Comparison of ENCODE assay signal across 12 cellular contexts in genomic region chr3:158352551-158352950, GRCh38.
DNase-seq lines count a peak whose midpoint lies in the region; ATAC-seq, FAIRE-seq and TF ChIP-seq lines count a peak whose summit lies in the region.
"Had no signal": no experiment of that assay in that cellular context is flagged by ENCODE, and none has a peak within 500 bp of the region (broad histone marks: within the 10 kb centered on the region; RNA-seq: fewer than 3 reads in every experiment).

No MANE protein-coding gene starts in this region.

- TF ChIP-seq CTCF in KMS-11 (conservative IDR thresholded peaks at IDR 0.05; ENCODE audit: low read depth, low read length) (no peak), GM12878 (IDR thresholded peaks at IDR 0.05 in 2 of 3, conservative IDR thresholded peaks at IDR 0.05 in 1 of 3; ENCODE audit: control insufficient read depth in 2 of 3, extremely low read depth in 1 of 3, insufficient read depth in 1 of 3, low read depth in 3 of 3, low read length in 3 of 3) (no peak)
- TF ChIP-seq CTCF in CD4-positive, alpha-beta T cell (IDR thresholded peaks at IDR 0.05), result no peak

- H3K27me3 Mint-ChIP-seq in CD4-positive, alpha-beta T cell, result no peaks in the 10 kb centered on the region

- no peaks in the 10 kb centered on the region for H3K36me3 ChIP-seq in KMS-11 (ENCODE audit: insufficient read depth)
- no peaks in the 10 kb centered on the region for H3K36me3 ChIP-seq in GM12878 (ENCODE audit: control insufficient read depth in 2 of 2, insufficient read depth in 2 of 2, low read length in 1 of 2)
- H3K36me3 ChIP-seq: ascending aorta had no signal

- H3K9me3 Mint-ChIP-seq in CD4-positive, alpha-beta T cell, result no peaks in the 10 kb centered on the region

- H3K9ac ChIP-seq in KMS-11 (no peak overlapping the region), GM12878 (ENCODE audit: control insufficient read depth, insufficient read depth, low read length) (no peak overlapping the region)

- peak overlapping the region; percentile 18 for H3K4me2 ChIP-seq in KMS-11
- H3K4me2 ChIP-seq in GM12878 (ENCODE audit: control insufficient read depth, insufficient read depth), result 0 out of 2 replicates have a peak overlapping the region, but pooled peaks have one; percentile 42

- RAD21 ChIA-PET in GM12878 (lab: Charles Lee; ENCODE audit: unreplicated experiment), result no interaction called here

- intact Hi-C loops in GM12878 (cut with micrococcal nuclease; ENCODE audit: unreplicated experiment), result no loop called here
- intact Hi-C loops in CD4-positive, alpha-beta T cell (cut with DNase I, micrococcal nuclease), result no loop called here

- 70% methylated on average over 4 of the region's 4 CpGs for WGBS in GM12878 (ENCODE audit: insufficient coverage, insufficient replicate concordance, low lambda C conversion rate, missing lambda C conversion rate)

- no TSS peak for BruUV-seq in GM12878 (replicated peaks; lab: Mats Ljungman, UMichigan)

- H3K9me3 ChIP-seq in GM12878 (replicated peaks; ENCODE audit: control insufficient read depth, insufficient read depth, low read length), result no peaks in the 10 kb centered on the region; the same call in 1 of the 3 replicates
- no peaks in the 10 kb centered on the region for H3K9me3 ChIP-seq in CD4-positive, alpha-beta T cell (ENCODE audit: control insufficient read depth, low read length)
- H3K9me3 ChIP-seq: ascending aorta had no signal

- H3K27ac ChIP-seq in KMS-11 (peak overlapping the region; percentile 74), GM12878 (ENCODE audit: control insufficient read depth, insufficient read depth) (no peak overlapping the region)
- no peak overlapping the region for H3K27ac ChIP-seq in CD4-positive, alpha-beta T cell (ENCODE audit: low read depth, low read length)
- H3K27ac ChIP-seq: ascending aorta had no signal

- ATAC-seq in GM21717 (IDR thresholded peaks at IDR 0.05; ENCODE audit: unreplicated experiment) (peak; percentile 59), GM12878 (peak; percentile 52)
- no peak for ATAC-seq in CD4-positive, alpha-beta T cell (ENCODE audit: poor library complexity)
- ATAC-seq: HCT116 had no signal

- in situ Hi-C loops in GM12878 (cut with MboI), result no loop called here

- POLR2A ChIA-PET in GM12878 (lab: Charles Lee), result no interaction called here
- POLR2A ChIA-PET in CD4-positive, alpha-beta T cell (lab: Charles Lee), result no interaction called here

- FAIRE-seq in GM12878 (lab: Jason Lieb, UNC), result peak; percentile 75

- H3K36me3 Mint-ChIP-seq in CD4-positive, alpha-beta T cell (ENCODE audit: low read depth), result no peaks in the 10 kb centered on the region

- SMC1A ChIA-PET in GM12878 (lab: Charles Lee; ENCODE audit: uncharacterized antibody, unreplicated experiment), result interaction anchor here (1.2 kb wide), 1 partner anchor 9 kb away, joined by 3 read pairs; no protein-coding TSS in a partner anchor

- no peak overlapping the region for H2AFZ ChIP-seq in KMS-11 (ENCODE audit: low read depth)
- no peak overlapping the region for H2AFZ ChIP-seq in GM12878 (ENCODE audit: control insufficient read depth, low read depth, low read length)

- H3K4me3 ChIP-seq in KMS-11 (IDR thresholded peaks at IDR 0.05; ENCODE audit: insufficient read depth, low read depth, low read length) (peak overlapping the region; percentile 75), GM12878 (no peak overlapping the region)
- H3K4me3 ChIP-seq: ascending aorta had no signal

- H3K27ac Mint-ChIP-seq in CD4-positive, alpha-beta T cell, result no peak overlapping the region

- peaks cover 74% of the 10 kb centered on the region for H3K4me1 ChIP-seq in KMS-11 (ENCODE audit: low read depth, poor library complexity, severe bottlenecking)
- peaks cover 19% of the 10 kb centered on the region for H3K4me1 ChIP-seq in GM12878 (ENCODE audit: control insufficient read depth, insufficient read depth, low read length)
- H3K4me1 ChIP-seq: ascending aorta had no signal

- H3K27me3 ChIP-seq in KMS-11 (ENCODE audit: insufficient read depth, low read depth) (no peaks in the 10 kb centered on the region), GM12878 (replicated peaks in 1 of 2; ENCODE audit: control insufficient read depth in 2 of 2, insufficient read depth in 2 of 2, low read length in 1 of 2) (no peaks in the 10 kb centered on the region)
- H3K27me3 ChIP-seq in CD4-positive, alpha-beta T cell (ENCODE audit: control insufficient read depth, insufficient read depth, low read length), result no peaks in the 10 kb centered on the region
- H3K27me3 ChIP-seq: ascending aorta had no signal

- CTCF ChIA-PET in GM12878 (lab: Yijun Ruan, JAX), result interaction anchor here (0.6 to 1.9 kb wide), 2 partner anchors 68 to 82 kb away, joined by 3 to 5 read pairs; no protein-coding TSS in a partner anchor
- CTCF ChIA-PET in CD4-positive, alpha-beta T cell (lab: Charles Lee), result no interaction called here

- H3K4me3 Mint-ChIP-seq in CD4-positive, alpha-beta T cell, result no peak overlapping the region

- no peaks in the 10 kb centered on the region for H4K20me1 ChIP-seq in KMS-11 (ENCODE audit: insufficient read depth)
- H4K20me1 ChIP-seq in GM12878 (ENCODE audit: control insufficient read depth, insufficient read depth), result no peaks in the 10 kb centered on the region

- TF ChIP-seq POLR2A in GM12878 (IDR thresholded peaks at IDR 0.05; ENCODE audit: low read depth, low read length), result no peak

- peaks cover 19% of the 10 kb centered on the region; the same call in 1 of the 2 replicates for H3K79me2 ChIP-seq in KMS-11 (ENCODE audit: insufficient read depth, low read depth)
- no peaks in the 10 kb centered on the region for H3K79me2 ChIP-seq in GM12878 (ENCODE audit: control insufficient read depth, insufficient read depth, low read length)

- peak; percentile 99 for DNase-seq in AML-193 (lab: John Stamatoyannopoulos, UW)
- no peak for DNase-seq in GM12878 (ENCODE audit: low read depth, low spot score)
- DNase-seq in H4 (ENCODE audit: low spot score), result no peak
- DNase-seq in CD4-positive, alpha-beta T cell, result no peak
- no peak for DNase-seq in NCI-H526 treated with DMSO at 0.1 percent for 48 hours (lab: John Stamatoyannopoulos, UW)
- no peak for DNase-seq in stimulated activated CD4-positive, alpha-beta T cell treated with anti-CD3 and anti-CD28 coated beads, Interleukin-15, amount 100 ng/mL, for 24 hours
- DNase-seq: activated CD4-positive, alpha-beta T cell treated with anti-CD3 and anti-CD28 coated beads, Interleukin-2, amount 50 U/mL, for 4 hours; stimulated activated naive CD4-positive, alpha-beta T cell treated with Interleukin-2 at 50 U/mL for 16 hours had no signal

- TF ChIP-seq RAD21 in GM12878 (IDR thresholded peaks at IDR 0.05; ENCODE audit: insufficient read depth, low read depth, low read length), result no peak

- H3K4me1 Mint-ChIP-seq in CD4-positive, alpha-beta T cell (ENCODE audit: low read depth), result no peaks in the 10 kb centered on the region

- TF ChIP-seq EP300 in GM12878 (IDR thresholded peaks at IDR 0.05; ENCODE audit: borderline replicate concordance in 1 of 2, control insufficient read depth in 1 of 2, low read depth in 2 of 2, low read length in 2 of 2), result no peak

TF ChIP-seq in GM12878, 131 proteins besides CTCF, POLR2A, EP300 and RAD21:
- TF ChIP-seq BCL11A (IDR thresholded peaks at IDR 0.05; ENCODE audit: low read depth, low read length), result no peak
- TF ChIP-seq RUNX3 (IDR thresholded peaks at IDR 0.05; ENCODE audit: low read length), result peak; percentile 76
- TF ChIP-seq, protein P1, sequence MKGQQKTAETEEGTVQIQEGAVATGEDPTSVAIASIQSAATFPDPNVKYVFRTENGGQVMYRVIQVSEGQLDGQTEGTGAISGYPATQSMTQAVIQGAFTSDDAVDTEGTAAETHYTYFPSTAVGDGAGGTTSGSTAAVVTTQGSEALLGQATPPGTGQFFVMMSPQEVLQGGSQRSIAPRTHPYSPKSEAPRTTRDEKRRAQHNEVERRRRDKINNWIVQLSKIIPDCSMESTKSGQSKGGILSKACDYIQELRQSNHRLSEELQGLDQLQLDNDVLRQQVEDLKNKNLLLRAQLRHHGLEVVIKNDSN (IDR thresholded peaks at IDR 0.05; ENCODE audit: borderline replicate concordance, extremely low read length, insufficient read depth, low read depth, low read length), result no peak
- TF ChIP-seq CREB1 (IDR thresholded peaks at IDR 0.05; ENCODE audit: low read depth), result 0 out of 2 replicates have a peak, but pooled peaks have one; percentile 21
- TF ChIP-seq NR2C2 (IDR thresholded peaks at IDR 0.05; ENCODE audit: borderline replicate concordance, control insufficient read depth, insufficient read length, low read depth), result no peak
- TF ChIP-seq MTA2 (IDR thresholded peaks at IDR 0.05; ENCODE audit: low read depth), result no peak
- TF ChIP-seq CBX5 (IDR thresholded peaks at IDR 0.05; ENCODE audit: low read depth), result peak; percentile 22; the same call in 1 of the 2 replicates
- TF ChIP-seq, protein P2, sequence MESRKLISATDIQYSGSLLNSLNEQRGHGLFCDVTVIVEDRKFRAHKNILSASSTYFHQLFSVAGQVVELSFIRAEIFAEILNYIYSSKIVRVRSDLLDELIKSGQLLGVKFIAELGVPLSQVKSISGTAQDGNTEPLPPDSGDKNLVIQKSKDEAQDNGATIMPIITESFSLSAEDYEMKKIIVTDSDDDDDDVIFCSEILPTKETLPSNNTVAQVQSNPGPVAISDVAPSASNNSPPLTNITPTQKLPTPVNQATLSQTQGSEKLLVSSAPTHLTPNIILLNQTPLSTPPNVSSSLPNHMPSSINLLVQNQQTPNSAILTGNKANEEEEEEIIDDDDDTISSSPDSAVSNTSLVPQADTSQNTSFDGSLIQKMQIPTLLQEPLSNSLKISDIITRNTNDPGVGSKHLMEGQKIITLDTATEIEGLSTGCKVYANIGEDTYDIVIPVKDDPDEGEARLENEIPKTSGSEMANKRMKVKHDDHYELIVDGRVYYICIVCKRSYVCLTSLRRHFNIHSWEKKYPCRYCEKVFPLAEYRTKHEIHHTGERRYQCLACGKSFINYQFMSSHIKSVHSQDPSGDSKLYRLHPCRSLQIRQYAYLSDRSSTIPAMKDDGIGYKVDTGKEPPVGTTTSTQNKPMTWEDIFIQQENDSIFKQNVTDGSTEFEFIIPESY (IDR thresholded peaks at IDR 0.05), result no peak
TF ChIP-seq in GM12878: peak in this region for 3.

Comparison
In these comparisons a context has a peak if more than half of its experiments do, and no peak if none do; other contexts are left out.
1. DNase-seq: peak in AML-193 (2 of 2); none in GM12878 (single experiment), H4 (single experiment), CD4-positive, alpha-beta T cell (0 of 10), NCI-H526 treated with DMSO at 0.1 percent for 48 hours (single experiment) and stimulated activated CD4-positive, alpha-beta T cell treated with anti-CD3 and anti-CD28 coated beads, Interleukin-15, amount 100 ng/mL, for 24 hours (single experiment).